ENCODE assay signal across 18 cellular contexts in genomic region chr22:38768036-38768435, GRCh38.
"Had no signal": no experiment of that assay in that cellular context is flagged by ENCODE, and none has a peak within 500 bp of the region (broad histone marks: within the 10 kb centered on the region; RNA-seq: fewer than 3 reads in every experiment).

No MANE protein-coding gene starts in this region.

- DNase-seq: stimulated activated CD4-positive, alpha-beta T cell treated with anti-CD3 and anti-CD28 coated beads, Interleukin-4, amount 100 ng/mL, for 4 hours; stimulated activated naive B cell treated with anti-CD40 and anti-IgM and Interleukin-4, amounts not matched to agents 10 μg/mL and 1 μg/mL and 100 μg/mL, for 72 hours had no signal

- H3K9me3 Mint-ChIP-seq: stimulated activated effector memory CD8-positive, alpha-beta T cell treated with anti-CD3 and anti-CD28 coated beads, Interleukin-12 subunit alpha, Interleukin-12 subunit beta, amount 100 ng/mL, for 72 hours; stimulated activated memory B cell treated with anti-CD40 and anti-IgM and Interleukin-4, amounts not matched to agents 10 μg/mL and 1 μg/mL and 100 μg/mL, for 72 hours; stimulated activated naive B cell treated with anti-CD40 and anti-IgM and Interleukin-4, amounts not matched to agents 10 μg/mL and 1 μg/mL and 100 μg/mL, for 72 hours; stimulated activated naive CD8-positive, alpha-beta T cell treated with anti-CD3 and anti-CD28 coated beads, Interleukin-15, amount 100 ng/mL, for 72 hours; stimulated activated naive CD8-positive, alpha-beta T cell treated with anti-CD3 and anti-CD28 coated beads, Interleukin-15, Interleukin-2, amounts not matched to agents 100 ng/mL and 50 ng/mL, for 24 hours; type B pancreatic cell had no signal

- H3K27me3 Mint-ChIP-seq: stimulated activated memory B cell treated with anti-CD40 and anti-IgM and Interleukin-4, amounts not matched to agents 10 μg/mL and 1 μg/mL and 100 μg/mL, for 72 hours; stimulated activated naive B cell treated with anti-CD40 and anti-IgM and Interleukin-4, amounts not matched to agents 10 μg/mL and 1 μg/mL and 100 μg/mL, for 72 hours; stimulated activated naive CD8-positive, alpha-beta T cell treated with anti-CD3 and anti-CD28 coated beads, Interleukin-15, amount 100 ng/mL, for 72 hours; stimulated activated naive CD8-positive, alpha-beta T cell treated with anti-CD3 and anti-CD28 coated beads, Interleukin-15, Interleukin-2, amounts not matched to agents 100 ng/mL and 50 ng/mL, for 24 hours; type B pancreatic cell had no signal

- H3K36me3 Mint-ChIP-seq: stimulated activated effector memory CD8-positive, alpha-beta T cell treated with anti-CD3 and anti-CD28 coated beads, Interleukin-12 subunit alpha, Interleukin-12 subunit beta, amount 100 ng/mL, for 72 hours; stimulated activated memory B cell treated with anti-CD40 and anti-IgM and Interleukin-4, amounts not matched to agents 10 μg/mL and 1 μg/mL and 100 μg/mL, for 72 hours; stimulated activated naive B cell treated with anti-CD40 and anti-IgM and Interleukin-4, amounts not matched to agents 10 μg/mL and 1 μg/mL and 100 μg/mL, for 72 hours; type B pancreatic cell had no signal

- H3K4me1 ChIP-seq: testis, upper lobe of right lung, uterus, vagina had no signal

- H3K4me3 ChIP-seq: suprapubic skin, testis, thoracic aorta, thyroid gland, tibial artery, tibial nerve, transverse colon, upper lobe of left lung, upper lobe of right lung, uterus, vagina had no signal

- H3K4me3 Mint-ChIP-seq: stimulated activated effector memory CD8-positive, alpha-beta T cell treated with anti-CD3 and anti-CD28 coated beads, Interleukin-12 subunit alpha, Interleukin-12 subunit beta, amount 100 ng/mL, for 72 hours; stimulated activated memory B cell treated with anti-CD40 and anti-IgM and Interleukin-4, amounts not matched to agents 10 μg/mL and 1 μg/mL and 100 μg/mL, for 72 hours; stimulated activated naive B cell treated with anti-CD40 and anti-IgM and Interleukin-4, amounts not matched to agents 10 μg/mL and 1 μg/mL and 100 μg/mL, for 72 hours; stimulated activated naive CD8-positive, alpha-beta T cell treated with anti-CD3 and anti-CD28 coated beads, Interleukin-15, amount 100 ng/mL, for 72 hours; stimulated activated naive CD8-positive, alpha-beta T cell treated with anti-CD3 and anti-CD28 coated beads, Interleukin-15, Interleukin-2, amounts not matched to agents 100 ng/mL and 50 ng/mL, for 24 hours; type B pancreatic cell had no signal

- H3K27ac ChIP-seq: suprapubic skin, testis, thoracic aorta, thyroid gland, tibial artery, tibial nerve, transverse colon, upper lobe of left lung, upper lobe of right lung, uterus, vagina had no signal

- H3K27me3 ChIP-seq: suprapubic skin, testis, thyroid gland, tibial nerve, transverse colon, upper lobe of left lung, upper lobe of right lung, uterus, vagina had no signal

- H3K9me3 ChIP-seq: suprapubic skin, testis, thoracic aorta, thyroid gland, tibial artery, tibial nerve, transverse colon, upper lobe of left lung, upper lobe of right lung, uterus, vagina had no signal

- H3K36me3 ChIP-seq: suprapubic skin, thoracic aorta, thyroid gland, tibial artery, tibial nerve, transverse colon, upper lobe of left lung, upper lobe of right lung, uterus, vagina had no signal

- H3K27ac Mint-ChIP-seq: stimulated activated memory B cell treated with anti-CD40 and anti-IgM and Interleukin-4, amounts not matched to agents 10 μg/mL and 1 μg/mL and 100 μg/mL, for 72 hours; stimulated activated naive CD8-positive, alpha-beta T cell treated with anti-CD3 and anti-CD28 coated beads, Interleukin-15, Interleukin-2, amounts not matched to agents 100 ng/mL and 50 ng/mL, for 24 hours; type B pancreatic cell had no signal
